ENCODE assay signal across 8 cellular contexts in the genomic region with DNA sequence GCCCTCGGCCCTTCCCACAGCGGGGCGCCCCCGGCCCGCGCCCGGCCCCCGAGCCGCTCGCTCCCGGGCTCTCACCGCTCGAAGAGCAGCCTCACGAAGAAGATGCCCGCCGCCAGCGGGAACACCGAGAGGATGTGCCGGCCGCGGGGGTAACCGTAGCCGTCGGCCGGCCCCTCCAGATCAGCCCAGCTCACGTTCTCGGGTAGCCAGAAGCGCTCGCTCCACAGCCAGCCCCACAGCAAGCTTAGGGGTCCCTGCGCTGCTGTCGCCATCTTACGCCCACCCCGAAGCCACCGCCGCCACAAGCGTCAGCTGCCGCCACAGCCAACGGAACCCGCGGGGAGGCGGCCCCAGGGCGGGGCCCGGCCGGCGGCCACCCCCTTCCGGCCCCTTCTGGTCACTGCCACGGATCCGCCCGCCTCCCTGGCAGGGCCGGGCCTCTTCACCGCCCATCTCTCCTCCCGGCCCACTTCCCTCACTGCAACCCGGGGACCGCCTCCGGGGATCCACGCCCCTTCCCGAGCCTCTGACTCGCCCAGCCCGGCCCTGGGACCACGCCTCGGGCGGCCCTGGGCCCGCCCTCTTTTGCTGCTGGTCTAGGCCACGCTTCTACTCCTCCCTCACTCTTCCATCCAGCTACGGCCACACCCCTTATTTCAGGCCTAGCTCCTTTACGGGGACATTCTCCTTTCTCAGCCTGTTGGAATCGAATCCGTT. TPM values are rescaled to one million over a fixed set of nuclear protein-coding genes. Genes with fewer than 3 reads are reported as not detected.
A peak's percentile ranks its signal among the peaks of the same experiment; 100 is the strongest.
DNase-seq lines count a peak whose midpoint lies in the region; ATAC-seq, FAIRE-seq and TF ChIP-seq lines count a peak whose summit lies in the region.

A gene with protein sequence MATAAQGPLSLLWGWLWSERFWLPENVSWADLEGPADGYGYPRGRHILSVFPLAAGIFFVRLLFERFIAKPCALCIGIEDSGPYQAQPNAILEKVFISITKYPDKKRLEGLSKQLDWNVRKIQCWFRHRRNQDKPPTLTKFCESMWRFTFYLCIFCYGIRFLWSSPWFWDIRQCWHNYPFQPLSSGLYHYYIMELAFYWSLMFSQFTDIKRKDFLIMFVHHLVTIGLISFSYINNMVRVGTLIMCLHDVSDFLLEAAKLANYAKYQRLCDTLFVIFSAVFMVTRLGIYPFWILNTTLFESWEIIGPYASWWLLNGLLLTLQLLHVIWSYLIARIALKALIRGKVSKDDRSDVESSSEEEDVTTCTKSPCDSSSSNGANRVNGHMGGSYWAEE (minus strand): TSS at position 344 of the 717 bp plus-strand sequence. CDS start 72 bp downstream, at position 272.

- TF ChIP-seq EP300 in esophagus muscularis mucosa (IDR thresholded peaks at IDR 0.05) = no peak

- peak; percentile 76 for FAIRE-seq in RCC 7860 (lab: Jason Lieb, UNC)

- peak within 1 kb of the TSS; percentile 88 to 97 for H3K4me3 Mint-ChIP-seq in activated T-cell treated with anti-CD3 and anti-CD28 coated beads, Interleukin-2, amount 50 U/mL, for 72 hours

- peak in 2 of 3 experiments; percentile 28 to 33 for TF ChIP-seq CTCF in esophagus muscularis mucosa (IDR thresholded peaks at IDR 0.05)

- H3K27me3 Mint-ChIP-seq in activated T-cell treated with anti-CD3 and anti-CD28 coated beads, Interleukin-2, amount 50 U/mL, for 72 hours (ENCODE audit: low read depth) = no peaks in the 10 kb centered on the region

- no peaks in the 10 kb centered on the region for H3K27me3 ChIP-seq in esophagus muscularis mucosa

- no peaks in the 10 kb centered on the region for H3K36me3 ChIP-seq in KOPT-K1 (ENCODE audit: insufficient read depth, low read length)
- no peaks in the 10 kb centered on the region for H3K36me3 ChIP-seq in esophagus muscularis mucosa

- peaks cover 6 to 8% of the 10 kb centered on the region in 2 donors for H3K36me3 Mint-ChIP-seq in activated T-cell treated with anti-CD3 and anti-CD28 coated beads, Interleukin-2, amount 50 U/mL, for 72 hours (ENCODE audit: insufficient read depth in 2 of 2)

- peak within 1 kb of the TSS; percentile 93 to 99 (median 97) for H3K4me3 ChIP-seq in esophagus muscularis mucosa

- peak; percentile 97 for ATAC-seq in GM21786 (IDR thresholded peaks at IDR 0.05; ENCODE audit: unreplicated experiment)
- ATAC-seq in activated T-cell treated with anti-CD3 and anti-CD28 coated beads, Interleukin-2, amount 50 U/mL, for 72 hours (replicated peaks in 1 of 2) = peak; percentile 97 to 98

- no peaks in the 10 kb centered on the region for H3K9me3 Mint-ChIP-seq in activated T-cell treated with anti-CD3 and anti-CD28 coated beads, Interleukin-2, amount 50 U/mL, for 72 hours

- intact Hi-C loops in esophagus muscularis mucosa (cut with DNase I) = loop anchor here (5.0 kb wide), 1 partner anchor 55 kb away; a partner anchor contains a TSS

- H3K27ac Mint-ChIP-seq in activated T-cell treated with anti-CD3 and anti-CD28 coated beads, Interleukin-2, amount 50 U/mL, for 72 hours = peak within 1 kb of the TSS; percentile 82

- TF ChIP-seq POLR2A in esophagus muscularis mucosa (IDR thresholded peaks at IDR 0.05; ENCODE audit: low read depth) = peak; percentile 38

- H3K4me1 ChIP-seq in esophagus muscularis mucosa = peaks cover 10 to 39% (median 36%) of the 10 kb centered on the region in 4 donors

- H3K27ac ChIP-seq in KOPT-K1 (ENCODE audit: low read depth, low read length, poor library complexity, severe bottlenecking) (peak within 1 kb of the TSS; percentile 87), esophagus muscularis mucosa (replicated peaks in 1 of 4) (peak within 1 kb of the TSS; percentile 94 to 98 (median 96))

- DNase-seq in DMS79 (lab: John Stamatoyannopoulos, UW) (peak; percentile 97), RCC 7860 (ENCODE audit: low spot score) (peak; percentile 91), esophagus muscularis mucosa (ENCODE audit: extremely low spot score) (peak; percentile 100), myocyte (ENCODE audit: low read depth) (peak; percentile 99)
- peak; percentile 99 for DNase-seq in activated T-cell treated with anti-CD3 and anti-CD28 coated beads, Interleukin-2, amount 50 U/mL, for 72 hours
- DNase-seq in stimulated activated CD8-positive, alpha-beta memory T cell treated with anti-CD3 and anti-CD28 coated beads, Interleukin-7, amount 100 ng/mL, for 48 hours (ENCODE audit: extremely low read depth in 1 of 2, low read depth in 1 of 2) = peak; percentile 98 to 99

- peaks cover 45% of the 10 kb centered on the region for H3K4me1 Mint-ChIP-seq in activated T-cell treated with anti-CD3 and anti-CD28 coated beads, Interleukin-2, amount 50 U/mL, for 72 hours (ENCODE audit: low read depth)

- WGBS in esophagus muscularis mucosa = 0% methylated on average over 23 of the region's 68 CpGs

- no peaks in the 10 kb centered on the region for H3K9me3 ChIP-seq in KOPT-K1 (ENCODE audit: insufficient read depth, low read length, poor library complexity, severe bottlenecking)
- H3K9me3 ChIP-seq in esophagus muscularis mucosa = no peaks in the 10 kb centered on the region

RNA-seq across cellular contexts. Expression of the gene that starts here (rescaled TPM):
- total RNA-seq in activated T-cell treated with anti-CD3 and anti-CD28 coated beads, Interleukin-2, amount 50 U/mL, for 72 hours = 10 to 100 TPM; 82.5 to 87.6 TPM
- 10 to 100 TPM; 23.0 to 33.6 (median 27.5) TPM for total RNA-seq in esophagus muscularis mucosa
- total RNA-seq in myocyte = 21.4 and 25.3 TPM in 2 replicates
- polyA plus RNA-seq in myocyte (2012) = 64.2 TPM

Comparison
In these comparisons a context has a peak if more than half of its experiments do, and no peak if none do; other contexts are left out.
1. Peak in every context shown above with its lines: DNase-seq, ATAC-seq, H3K4me3 ChIP-seq and H3K27ac ChIP-seq.